ENCODE assay signal across 10 cellular contexts in the genomic region with DNA sequence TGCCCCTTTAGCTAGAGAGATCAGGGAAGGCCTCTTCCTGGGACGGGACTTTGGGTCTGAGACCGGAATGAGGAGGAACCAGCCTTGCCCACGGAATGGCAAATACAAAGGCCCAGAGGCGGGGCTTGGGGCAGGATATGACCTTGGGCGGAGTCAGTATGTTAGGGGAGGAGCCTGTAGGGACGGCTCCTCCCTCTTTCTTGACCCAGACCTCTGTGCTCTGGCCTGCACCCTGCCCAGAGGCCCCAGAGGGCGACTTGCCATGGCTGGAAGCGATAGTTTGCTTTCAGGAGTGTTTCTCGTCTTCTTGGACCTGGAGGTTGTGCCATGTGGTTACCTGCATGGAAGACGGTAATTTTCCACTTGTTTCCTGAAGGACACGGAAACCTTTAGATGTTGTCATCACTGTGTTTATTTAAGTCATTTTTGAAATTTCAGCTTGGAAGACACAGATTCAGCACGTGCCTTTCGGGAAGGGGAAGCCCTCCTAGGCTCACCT.
A peak's percentile ranks its signal among the peaks of the same experiment; 100 is the strongest.
DNase-seq lines count a peak whose midpoint lies in the region; ATAC-seq, FAIRE-seq and TF ChIP-seq lines count a peak whose summit lies in the region.
"Had no signal": no experiment of that assay in that cellular context is flagged by ENCODE, and none has a peak within 500 bp of the region (broad histone marks: within the 10 kb centered on the region; RNA-seq: fewer than 3 reads in every experiment).

No MANE protein-coding gene starts in this region.

- 13% methylated on average over 13 of the region's 13 CpGs for WGBS in K562 (ENCODE audit: insufficient coverage, low coverage, missing lambda C conversion rate)

- H3K9ac ChIP-seq in K562 (ENCODE audit: insufficient read depth in 1 of 2, low read depth in 2 of 2, low read length in 2 of 2): no peak overlapping the region

- FAIRE-seq in K562 (lab: Jason Lieb, UNC): no peak
- FAIRE-seq: endometrium had no signal

- no peaks in the 10 kb centered on the region for H3K9me2 ChIP-seq in GM23338 (ENCODE audit: insufficient read depth)

- peak overlapping the region; percentile 99 for H3K4me2 ChIP-seq in GM23338
- H3K4me2 ChIP-seq in K562 (ENCODE audit: insufficient read depth, low read length): 0 out of 2 replicates have a peak overlapping the region, but pooled peaks have one; percentile 7

- H3K27me3 ChIP-seq in GM23338 (ENCODE audit: insufficient read depth) (0 out of 2 replicates have a peak, but pooled peaks cover 8% of the 10 kb centered on the region), K562 (ENCODE audit: control insufficient read depth in 2 of 2, insufficient read depth in 2 of 2, low read length in 2 of 2) (peaks cover 10 to 76% of the 10 kb centered on the region in 2 experiments; a peak in 4 of 5 replicates), MG63 (no peaks in the 10 kb centered on the region)

- TF ChIP-seq POLR2A in K562 (conservative IDR thresholded peaks at IDR 0.05): no peak

- no peaks in the 10 kb centered on the region for H3K36me3 ChIP-seq in GM23338 (ENCODE audit: insufficient read depth)
- no peaks in the 10 kb centered on the region for H3K36me3 ChIP-seq in K562 (ENCODE audit: control insufficient read depth, insufficient read depth, low read length)
- H3K36me3 ChIP-seq in MG63: no peaks in the 10 kb centered on the region

- BruUV-seq in K562 (replicated peaks; lab: Mats Ljungman, UMichigan): no TSS peak

- H3K9me3 ChIP-seq in K562 (replicated peaks; ENCODE audit: control insufficient read depth, insufficient read depth, low read depth, low read length): no peaks in the 10 kb centered on the region
- no peaks in the 10 kb centered on the region for H3K9me3 ChIP-seq in MG63

- DNase-seq in GM23338 (ENCODE audit: low spot score) (peak; percentile 88), K562 (ENCODE audit: extremely low read depth in 1 of 4, low spot score in 3 of 4) (peak; percentile 34 to 86 (median 76)), immature natural killer cell (no peak), SW 1271 (lab: John Stamatoyannopoulos, UW) (no peak), MG63 (no peak), NCI-H146 treated with DMSO at 0.1 percent for 48 hours (lab: John Stamatoyannopoulos, UW; ENCODE audit: unreplicated experiment) (no peak), GM19238 (ENCODE audit: insufficient read length, low spot score) (no peak)

- POLR2A ChIA-PET in K562 (lab: Yijun Ruan, JAX): interaction anchor here (0.6 kb wide), 1 partner anchor 162 kb away, joined by 3 read pairs; no protein-coding TSS in a partner anchor

- intact Hi-C loops in K562 (cut with micrococcal nuclease): no loop called here

- H3K79me2 ChIP-seq in GM23338 (replicated peaks; ENCODE audit: insufficient read depth) (peaks cover 43% of the 10 kb centered on the region), K562 (ENCODE audit: control insufficient read depth, insufficient read depth, low read length) (no peaks in the 10 kb centered on the region)

- H3K36me3 Mint-ChIP-seq in GM23338 (ENCODE audit: low read depth) (no peaks in the 10 kb centered on the region), immature natural killer cell (no peaks in the 10 kb centered on the region)

- ATAC-seq in GM23338 (peak; percentile 69), K562 (peak; percentile 94)

- no peak for TF ChIP-seq RAD21 in K562 (CRISPR knock-in tag; conservative IDR thresholded peaks at IDR 0.05 in 1 of 2, IDR thresholded peaks at IDR 0.05 in 1 of 2)

- CTCF ChIA-PET in K562 (lab: Yijun Ruan, JAX; ENCODE audit: low intra/inter-chr PET ratio): no interaction called here

- H3K4me3 ChIP-seq in GM23338: peak overlapping the region; percentile 79
- H3K4me3 ChIP-seq in K562: no peak overlapping the region
- peak overlapping the region in 6 of 7 experiments; percentile 11 to 41 (median 25) for H3K4me3 ChIP-seq in skin epidermis
- no peak overlapping the region for H3K4me3 ChIP-seq in MG63

- H3K27ac Mint-ChIP-seq in GM23338: peak overlapping the region; percentile 62
- peak overlapping the region in 1 of 6 donors; percentile 34 for H3K27ac Mint-ChIP-seq in immature natural killer cell

- no peaks in the 10 kb centered on the region for H3K9me1 ChIP-seq in K562 (ENCODE audit: control insufficient read depth, insufficient read depth, low read length)

- H3K4me3 Mint-ChIP-seq in GM23338: peak overlapping the region; percentile 78
- H3K4me3 Mint-ChIP-seq in immature natural killer cell: peak overlapping the region; percentile 59 to 84 (median 70)
- H3K4me3 Mint-ChIP-seq: T-helper 1 cell treated with Interleukin-12 subunit alpha and Interleukin-12 subunit beta and Interleukin-4 antibody, amounts not matched to agents 30 μg/mL and 1 μg/mL, for 36 hours had no signal

- H2AFZ ChIP-seq in GM23338 (peak overlapping the region; percentile 89; the same call in 1 of the 2 replicates), K562 (ENCODE audit: low read depth, low read length) (0 out of 2 replicates have a peak overlapping the region, but pooled peaks have one; percentile 14)

- TF ChIP-seq CTCF in GM23338 (conservative IDR thresholded peaks at IDR 0.05; ENCODE audit: low read depth in 2 of 2) (no peak), K562 (IDR thresholded peaks at IDR 0.05 in 2 of 3, conservative IDR thresholded peaks at IDR 0.05 in 1 of 3; ENCODE audit: insufficient read depth in 2 of 3, low read depth in 1 of 3, low read length in 3 of 3) (no peak)

- H3F3A ChIP-seq in GM23338 (replicated peaks; ENCODE audit: low read depth): peaks cover 11% of the 10 kb centered on the region

- in situ Hi-C loops in K562 (cut with MboI): no loop called here

- peaks cover 21% of the 10 kb centered on the region for H4K20me1 ChIP-seq in GM23338 (replicated peaks; ENCODE audit: insufficient read depth)
- H4K20me1 ChIP-seq in K562 (replicated peaks; ENCODE audit: control insufficient read depth, insufficient read depth, low read length): no peaks in the 10 kb centered on the region; the same call in 1 of the 2 replicates

- H3K4me1 Mint-ChIP-seq in GM23338: peaks cover 78% of the 10 kb centered on the region
- peaks cover 38 to 44% of the 10 kb centered on the region in 2 donors for H3K4me1 Mint-ChIP-seq in immature natural killer cell

- H3K27ac ChIP-seq in GM23338 (ENCODE audit: low read depth): peak overlapping the region; percentile 93; the same call in 1 of the 2 replicates
- no peak overlapping the region for H3K27ac ChIP-seq in K562 (ENCODE audit: extremely low read depth, low read depth, low read length)
- H3K27ac ChIP-seq in skin epidermis: peak overlapping the region in 13 of 21 experiments; percentile 1 to 91 (median 80)

- H3K4me1 ChIP-seq in GM23338 (ENCODE audit: insufficient read depth) (peaks cover 47% of the 10 kb centered on the region), K562 (replicated peaks in 1 of 2; ENCODE audit: control insufficient read depth in 2 of 2, insufficient read depth in 2 of 2, low read length in 2 of 2) (peaks cover 0 to 3% of the 10 kb centered on the region in 2 experiments; a peak in 1 of 5 replicates)

- H3K9me3 Mint-ChIP-seq in GM23338: no peaks in the 10 kb centered on the region
- no peaks in the 10 kb centered on the region for H3K9me3 Mint-ChIP-seq in immature natural killer cell
- H3K9me3 Mint-ChIP-seq: T-helper 1 cell treated with Interleukin-12 subunit alpha and Interleukin-12 subunit beta and Interleukin-4 antibody, amounts not matched to agents 30 μg/mL and 1 μg/mL, for 36 hours had no signal

- TF ChIP-seq EP300 in K562 (IDR thresholded peaks at IDR 0.05; ENCODE audit: low read length): no peak

- H3K27me3 Mint-ChIP-seq in GM23338 (ENCODE audit: insufficient read depth, low read depth, poor library complexity) (peaks cover 24% of the 10 kb centered on the region), immature natural killer cell (ENCODE audit: low read depth in 3 of 3) (peaks cover 2 to 12% (median 10%) of the 10 kb centered on the region in 3 donors)

TF ChIP-seq in GM23338, 12 proteins besides CTCF, POLR2A, EP300 and RAD21 (continues in another document):
- TF ChIP-seq ZNF114 (CRISPR knock-in tag; IDR thresholded peaks at IDR 0.05) (no peak), CREB1 (CRISPR knock-in tag; IDR thresholded peaks at IDR 0.05; ENCODE audit: low read depth) (no peak), EZH2 (IDR thresholded peaks at IDR 0.05; ENCODE audit: low read depth, unreplicated experiment) (no peak)

TF ChIP-seq in K562, 482 proteins besides CTCF, POLR2A, EP300 and RAD21 (continues in another document):
- no peak for TF ChIP-seq NR1H2 (CRISPR knock-in tag; IDR thresholded peaks at IDR 0.05)
- no peak for TF ChIP-seq NR4A1 (CRISPR knock-in tag; IDR thresholded peaks at IDR 0.05)
- TF ChIP-seq NR4A1 (tag; IDR thresholded peaks at IDR 0.05): no peak
- TF ChIP-seq ZNF232 (CRISPR knock-in tag; IDR thresholded peaks at IDR 0.05): no peak
- TF ChIP-seq, protein P1, sequence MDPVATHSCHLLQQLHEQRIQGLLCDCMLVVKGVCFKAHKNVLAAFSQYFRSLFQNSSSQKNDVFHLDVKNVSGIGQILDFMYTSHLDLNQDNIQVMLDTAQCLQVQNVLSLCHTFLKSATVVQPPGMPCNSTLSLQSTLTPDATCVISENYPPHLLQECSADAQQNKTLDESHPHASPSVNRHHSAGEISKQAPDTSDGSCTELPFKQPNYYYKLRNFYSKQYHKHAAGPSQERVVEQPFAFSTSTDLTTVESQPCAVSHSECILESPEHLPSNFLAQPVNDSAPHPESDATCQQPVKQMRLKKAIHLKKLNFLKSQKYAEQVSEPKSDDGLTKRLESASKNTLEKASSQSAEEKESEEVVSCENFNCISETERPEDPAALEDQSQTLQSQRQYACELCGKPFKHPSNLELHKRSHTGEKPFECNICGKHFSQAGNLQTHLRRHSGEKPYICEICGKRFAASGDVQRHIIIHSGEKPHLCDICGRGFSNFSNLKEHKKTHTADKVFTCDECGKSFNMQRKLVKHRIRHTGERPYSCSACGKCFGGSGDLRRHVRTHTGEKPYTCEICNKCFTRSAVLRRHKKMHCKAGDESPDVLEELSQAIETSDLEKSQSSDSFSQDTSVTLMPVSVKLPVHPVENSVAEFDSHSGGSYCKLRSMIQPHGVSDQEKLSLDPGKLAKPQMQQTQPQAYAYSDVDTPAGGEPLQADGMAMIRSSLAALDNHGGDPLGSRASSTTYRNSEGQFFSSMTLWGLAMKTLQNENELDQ (CRISPR knock-in tag; IDR thresholded peaks at IDR 0.05; ENCODE audit: borderline replicate concordance): no peak
- TF ChIP-seq, protein P2, sequence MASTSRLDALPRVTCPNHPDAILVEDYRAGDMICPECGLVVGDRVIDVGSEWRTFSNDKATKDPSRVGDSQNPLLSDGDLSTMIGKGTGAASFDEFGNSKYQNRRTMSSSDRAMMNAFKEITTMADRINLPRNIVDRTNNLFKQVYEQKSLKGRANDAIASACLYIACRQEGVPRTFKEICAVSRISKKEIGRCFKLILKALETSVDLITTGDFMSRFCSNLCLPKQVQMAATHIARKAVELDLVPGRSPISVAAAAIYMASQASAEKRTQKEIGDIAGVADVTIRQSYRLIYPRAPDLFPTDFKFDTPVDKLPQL (IDR thresholded peaks at IDR 0.05; ENCODE audit: extremely low read depth, insufficient read length): no peak
- no peak for TF ChIP-seq ZNF766 (CRISPR knock-in tag; conservative IDR thresholded peaks at IDR 0.05)
- TF ChIP-seq HDAC8 (tag; IDR thresholded peaks at IDR 0.05): no peak
- no peak for TF ChIP-seq ZFP30 (CRISPR knock-in tag; IDR thresholded peaks at IDR 0.05; ENCODE audit: borderline replicate concordance)
- no peak for TF ChIP-seq NELFE (IDR thresholded peaks at IDR 0.05; ENCODE audit: insufficient read depth, insufficient read length)

Comparison
In these comparisons a context has a peak if more than half of its experiments do, and no peak if none do; other contexts are left out.
1. DNase-seq: peak in GM23338 (single experiment) and K562 (4 of 4); none in immature natural killer cell (0 of 3), SW 1271 (0 of 2), MG63 (single experiment), NCI-H146 treated with DMSO at 0.1 percent for 48 hours (single experiment) and GM19238 (single experiment).
2. H3K4me3 ChIP-seq: peak in GM23338 (single experiment) and skin epidermis (6 of 7); none in K562 (single experiment) and MG63 (single experiment).